Comparison of ENCODE assay signal across 7 cellular contexts in the genomic region with DNA sequence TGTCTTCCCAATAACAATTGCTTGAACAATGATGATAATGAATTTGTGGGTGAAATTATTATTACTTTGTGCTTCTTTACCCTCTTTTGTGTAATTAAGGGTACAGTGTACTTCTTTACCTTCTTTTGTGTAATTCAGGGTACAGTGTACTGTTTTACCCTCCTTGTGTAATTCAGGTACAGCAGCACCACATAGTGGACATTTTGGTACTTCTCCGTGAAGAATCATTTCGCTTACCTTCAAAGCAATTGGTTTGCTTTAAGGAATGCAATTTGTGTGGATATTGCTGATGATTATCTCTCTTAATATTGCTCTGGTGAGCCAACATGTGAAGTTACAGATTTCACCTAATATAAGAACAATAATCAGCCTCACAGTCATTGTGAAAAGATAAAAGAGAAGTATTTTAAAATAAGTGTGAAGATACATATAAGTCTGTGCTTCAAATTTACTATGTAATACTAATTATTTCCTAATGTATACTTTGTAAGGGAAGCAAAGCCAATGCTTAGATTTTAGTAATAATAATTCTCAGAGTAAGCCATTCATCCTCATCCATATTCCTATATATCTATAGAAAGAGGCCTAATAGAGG. TPM values are rescaled to one million over a fixed set of nuclear protein-coding genes. Genes with fewer than 3 reads are reported as not detected.
DNase-seq lines count a peak whose midpoint lies in the region; ATAC-seq and TF ChIP-seq lines count a peak whose summit lies in the region.

No MANE protein-coding gene starts in this region.

- H3K27me3 Mint-ChIP-seq in MCF 10A (ENCODE audit: insufficient read depth, unreplicated experiment), result no peaks in the 10 kb centered on the region

- no peak overlapping the region for H3K27ac ChIP-seq in tibial artery

- no peaks in the 10 kb centered on the region for H3K4me1 ChIP-seq in tibial artery

- peak; percentile 71 for TF ChIP-seq CTCF in MCF 10A (IDR thresholded peaks at IDR 0.05; ENCODE audit: unreplicated experiment)
- TF ChIP-seq CTCF in tibial artery (IDR thresholded peaks at IDR 0.05), result peak; percentile 49 to 54

- no peaks in the 10 kb centered on the region for H3K27me3 ChIP-seq in tibial artery

- H3K4me3 Mint-ChIP-seq in MCF 10A (ENCODE audit: unreplicated experiment), result no peak overlapping the region

- H3K9me3 ChIP-seq in tibial artery, result no peaks in the 10 kb centered on the region

- POLR2A ChIA-PET in MCF 10A (lab: Yijun Ruan, JAX), result interaction anchor here (0.7 kb wide), 1 partner anchor 29 kb away, joined by 3 read pairs; no protein-coding TSS in a partner anchor

- peak; percentile 94 for ATAC-seq in GM18907 (IDR thresholded peaks at IDR 0.05; ENCODE audit: unreplicated experiment)
- peak; percentile 88 for ATAC-seq in HG03135 (IDR thresholded peaks at IDR 0.05; ENCODE audit: unreplicated experiment)

- no peak overlapping the region for H3K27ac Mint-ChIP-seq in MCF 10A (ENCODE audit: low read depth, unreplicated experiment)

- peak; percentile 29 for DNase-seq in DMS53 treated with DMSO at 0.1 percent for 48 hours (lab: John Stamatoyannopoulos, UW; ENCODE audit: unreplicated experiment)
- peak; percentile 33 to 79 for DNase-seq in NCI-H446 (lab: John Stamatoyannopoulos, UW)
- peak; percentile 68 for DNase-seq in MCF 10A (ENCODE audit: unreplicated experiment)
- peak; percentile 19 for DNase-seq in kidney glomerular epithelial cell (lab: John Stamatoyannopoulos, UW)
- no peak for DNase-seq in tibial artery

- H3K36me3 ChIP-seq in tibial artery, result no peaks in the 10 kb centered on the region

- no TSS peak for BruUV-seq in MCF 10A (replicated peaks; lab: Mats Ljungman, UMichigan)

- CTCF ChIA-PET in MCF 10A (lab: Yijun Ruan, JAX), result interaction anchor here (0.6 to 1.7 kb wide), 28 partner anchors 11 to 1380 kb away, joined by 3 to 14 read pairs (median 3); no protein-coding TSS in a partner anchor

- intact Hi-C loops in MCF 10A (cut with micrococcal nuclease) (loop anchor here (1.0 to 5.0 kb wide), 4 partner anchors 108 to 834 kb away; no protein-coding TSS in a partner anchor), tibial artery (cut with DNase I; ENCODE audit: low total_unique reads) (no loop called here)

- peaks cover 13% of the 10 kb centered on the region for H3K4me1 Mint-ChIP-seq in MCF 10A (ENCODE audit: insufficient read depth, unreplicated experiment)

- no peaks in the 10 kb centered on the region for H3K9me3 Mint-ChIP-seq in MCF 10A (ENCODE audit: unreplicated experiment)

- no peaks in the 10 kb centered on the region for H3K36me3 Mint-ChIP-seq in MCF 10A (ENCODE audit: insufficient read depth, unreplicated experiment)

- H3K4me3 ChIP-seq in tibial artery, result no peak overlapping the region

RNA-seq across cellular contexts. Expression of a gene that starts 27.2 kb away (rescaled TPM):
- total RNA-seq in MCF 10A (2022), result 33.9 and 35.0 TPM in 2 replicates

Comparison
In these comparisons a context has a peak if more than half of its experiments do, and no peak if none do; other contexts are left out.
1. DNase-seq: peak in DMS53 treated with DMSO at 0.1 percent for 48 hours (single experiment), NCI-H446 (2 of 2), MCF 10A (single experiment) and kidney glomerular epithelial cell (single experiment); none in tibial artery (0 of 2).